8 cellular contexts compared by ENCODE assay signal in genomic region chr19:21358768-21359451, GRCh38. TPM values are rescaled to one million over a fixed set of nuclear protein-coding genes. Genes with fewer than 3 reads are reported as not detected.
DNase-seq lines count a peak whose midpoint lies in the region; ATAC-seq, FAIRE-seq and TF ChIP-seq lines count a peak whose summit lies in the region.

TSS of gene ZNF738 (plus strand) at chr19:21359000. CDS start at chr19:21359141, 141 bp downstream.

- H3K9me3 ChIP-seq in astrocyte (ENCODE audit: insufficient read depth, low read depth, low read length) (peaks cover 2% of the 10 kb centered on the region), vagina (no peaks in the 10 kb centered on the region)

- peaks cover 20% of the 10 kb centered on the region for H3K36me3 Mint-ChIP-seq in astrocyte (ENCODE audit: low read depth, unreplicated experiment)

- H4K20me1 ChIP-seq in astrocyte (ENCODE audit: insufficient read depth, low read length): no peaks in the 10 kb centered on the region

- H3K4me3 ChIP-seq in GM12865 (ENCODE audit: low read depth, low read length) (peak within 1 kb of the TSS; percentile 70), astrocyte (ENCODE audit: insufficient read depth, low read depth, low read length) (peak within 1 kb of the TSS; percentile 78), vagina (peak within 1 kb of the TSS; percentile 65 to 81)

- H3K9ac ChIP-seq in astrocyte (ENCODE audit: low read length): peak within 1 kb of the TSS; percentile 90

- peaks cover 1% of the 10 kb centered on the region for H3K4me1 Mint-ChIP-seq in astrocyte (ENCODE audit: low read depth, unreplicated experiment)

- DNase-seq in GM12865 (ENCODE audit: low read depth) (peak; percentile 97), NCI-H1436 (lab: John Stamatoyannopoulos, UW) (peak; percentile 94), T-helper 2 cell (peak; percentile 57 to 95 (median 76)), astrocyte (ENCODE audit: low read depth) (peak; percentile 92), hepatic stellate cell (ENCODE audit: low spot score) (peak; percentile 94), putamen (ENCODE audit: low spot score) (peak; percentile 96), vagina (ENCODE audit: extremely low spot score in 2 of 2) (peak in 1 of 2 donors; percentile 96)

- H3K9me3 Mint-ChIP-seq in astrocyte (ENCODE audit: unreplicated experiment): peaks cover 13% of the 10 kb centered on the region

- peak within 1 kb of the TSS; percentile 97 for H3K27ac Mint-ChIP-seq in astrocyte (ENCODE audit: unreplicated experiment)

- peak; percentile 85 for FAIRE-seq in astrocyte (lab: Jason Lieb, UNC)

- peak within 1 kb of the TSS; percentile 81 for H3K27ac ChIP-seq in astrocyte (ENCODE audit: low read depth, low read length)
- peak within 1 kb of the TSS; percentile 80 for H3K27ac ChIP-seq in vagina

- peak; percentile 98 for ATAC-seq in HG02678 (IDR thresholded peaks at IDR 0.05; ENCODE audit: unreplicated experiment)

- no peaks in the 10 kb centered on the region for H3K27me3 Mint-ChIP-seq in astrocyte (ENCODE audit: low read depth, unreplicated experiment)

- no peaks in the 10 kb centered on the region for H3K4me1 ChIP-seq in astrocyte (ENCODE audit: insufficient read depth, low read length)
- H3K4me1 ChIP-seq in vagina: peaks cover 10% of the 10 kb centered on the region

- peak within 1 kb of the TSS; percentile 100 for H3K4me3 Mint-ChIP-seq in astrocyte (ENCODE audit: unreplicated experiment)

- no peak for TF ChIP-seq POLR2A in vagina (IDR thresholded peaks at IDR 0.05)

- intact Hi-C loops in vagina (cut with DNase I): no loop called here

- H3K36me3 ChIP-seq in astrocyte (ENCODE audit: insufficient read depth, low read length) (peaks cover 9% of the 10 kb centered on the region), vagina (peaks cover 0 to 6% of the 10 kb centered on the region in 2 donors)

- peak within 1 kb of the TSS; percentile 91 for H2AFZ ChIP-seq in astrocyte (ENCODE audit: low read depth, low read length)

- TF ChIP-seq CTCF in GM12865 (IDR thresholded peaks at IDR 0.05; ENCODE audit: insufficient read depth, low read depth, low read length, missing control alignments): no peak
- TF ChIP-seq CTCF in astrocyte (IDR thresholded peaks at IDR 0.05; ENCODE audit: insufficient read depth, low read depth, low read length): no peak
- no peak for TF ChIP-seq CTCF in vagina (IDR thresholded peaks at IDR 0.05)

- peak within 1 kb of the TSS; percentile 94 for H3K4me2 ChIP-seq in astrocyte (ENCODE audit: low read length)

- H3K79me2 ChIP-seq in astrocyte (ENCODE audit: insufficient read depth, low read length): peaks cover 21% of the 10 kb centered on the region

- H3K27me3 ChIP-seq in astrocyte (ENCODE audit: insufficient read depth, low read length) (no peaks in the 10 kb centered on the region), vagina (no peaks in the 10 kb centered on the region)

RNA-seq across cellular contexts. Expression of gene ZNF738, which starts in this region (rescaled TPM):
- 13.1 and 18.6 TPM in 2 replicates for total RNA-seq in astrocyte
- total RNA-seq in vagina: 5.4 TPM
